17 cellular contexts compared by ENCODE assay signal in the genomic region with DNA sequence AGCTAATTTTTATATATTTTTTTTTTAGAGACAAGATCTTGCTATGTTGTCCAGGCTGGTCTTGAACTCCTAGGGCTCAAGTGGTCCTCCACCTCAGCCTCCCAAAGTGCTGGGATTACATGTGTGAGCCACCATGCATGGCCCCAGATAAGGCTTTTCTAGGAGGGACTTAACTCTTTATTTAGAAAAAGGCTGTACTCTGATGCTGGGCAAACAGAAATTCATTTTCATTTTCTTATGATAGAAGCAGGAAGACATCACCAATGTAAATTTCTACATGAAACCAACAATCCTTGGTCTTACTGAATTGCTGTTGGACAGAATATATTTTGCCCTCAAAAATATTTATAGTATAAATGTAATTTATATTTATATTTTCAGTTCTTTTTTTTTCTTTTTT. TPM values are rescaled to one million over a fixed set of nuclear protein-coding genes. Genes with fewer than 3 reads are reported as not detected.
A peak's percentile ranks its signal among the peaks of the same experiment; 100 is the strongest.
DNase-seq lines count a peak whose midpoint lies in the region; ATAC-seq and TF ChIP-seq lines count a peak whose summit lies in the region.
"Had no signal": no experiment of that assay in that cellular context is flagged by ENCODE, and none has a peak within 500 bp of the region (broad histone marks: within the 10 kb centered on the region; RNA-seq: fewer than 3 reads in every experiment).

No MANE protein-coding gene starts in this region.

- peaks cover 28 to 58% (median 42%) of the 10 kb centered on the region in 4 donors for H3K4me1 Mint-ChIP-seq in CD4-positive, alpha-beta memory T cell
- peaks cover 31% of the 10 kb centered on the region for H3K4me1 Mint-ChIP-seq in activated naive CD8-positive, alpha-beta T cell treated with anti-CD3 and anti-CD28 coated beads for 36 hours
- H3K4me1 Mint-ChIP-seq in MCF 10A (ENCODE audit: insufficient read depth, unreplicated experiment): peaks cover 5% of the 10 kb centered on the region

- H3K36me3 ChIP-seq in BLaER1: peaks cover 25% of the 10 kb centered on the region
- H3K36me3 ChIP-seq in CD4-positive, alpha-beta memory T cell (ENCODE audit: insufficient read depth, low read length): no peaks in the 10 kb centered on the region
- no peaks in the 10 kb centered on the region for H3K36me3 ChIP-seq in MM.1S (replicated peaks; ENCODE audit: insufficient read depth, low read length)
- H3K36me3 ChIP-seq: pancreas had no signal

- DNase-seq in CD4-positive, alpha-beta memory T cell: no peak
- DNase-seq in MM.1S: peak; percentile 31
- DNase-seq in activated naive CD8-positive, alpha-beta T cell treated with anti-CD3 and anti-CD28 coated beads for 36 hours: no peak
- no peak for DNase-seq in MCF 10A (ENCODE audit: unreplicated experiment)
- DNase-seq: AML-193, GF-D8, islet precursor cell, NCI-H187, NCI-H446, pancreas, Right ventricle myocardium superior, T-helper 9 cell, testis had no signal

- TF ChIP-seq CTCF in MM.1S (IDR thresholded peaks at IDR 0.05; ENCODE audit: low read length) (no peak), MCF 10A (IDR thresholded peaks at IDR 0.05; ENCODE audit: unreplicated experiment) (no peak)

- H3K27ac ChIP-seq in BLaER1 (peak overlapping the region; percentile 69), MM.1S (ENCODE audit: low read length) (peak overlapping the region; percentile 85; the same call in 1 of the 2 replicates)
- no peak overlapping the region for H3K27ac ChIP-seq in CD4-positive, alpha-beta memory T cell (ENCODE audit: low read depth, low read length)
- H3K27ac ChIP-seq: pancreas, testis had no signal

- peak overlapping the region; percentile 45; the same call in 1 of the 2 replicates for H3K9ac ChIP-seq in BLaER1
- H3K9ac ChIP-seq in MM.1S (ENCODE audit: low read length): no peak overlapping the region; the same call in 1 of the 2 replicates

- H4K20me1 ChIP-seq in BLaER1 (peaks cover 63% of the 10 kb centered on the region), MM.1S (ENCODE audit: insufficient read depth, low read length) (no peaks in the 10 kb centered on the region)

- intact Hi-C loops in CD4-positive, alpha-beta memory T cell (cut with micrococcal nuclease): loop anchor here (2.0 to 5.0 kb wide), 2 partner anchors 39 to 43 kb away; a partner anchor contains a TSS
- intact Hi-C loops in MCF 10A (cut with micrococcal nuclease): no loop called here

- H3K27me3 Mint-ChIP-seq in CD4-positive, alpha-beta memory T cell: no peaks in the 10 kb centered on the region
- H3K27me3 Mint-ChIP-seq in activated naive CD8-positive, alpha-beta T cell treated with anti-CD3 and anti-CD28 coated beads for 36 hours: no peaks in the 10 kb centered on the region
- no peaks in the 10 kb centered on the region for H3K27me3 Mint-ChIP-seq in MCF 10A (ENCODE audit: insufficient read depth, unreplicated experiment)
- H3K27me3 Mint-ChIP-seq: naive B cell had no signal

- peaks cover 8% of the 10 kb centered on the region; the same call in 1 of the 2 replicates for H3K9me3 ChIP-seq in BLaER1
- H3K9me3 ChIP-seq in CD4-positive, alpha-beta memory T cell (ENCODE audit: control insufficient read depth in 1 of 2, low read length in 2 of 2): no peaks in the 10 kb centered on the region
- no peaks in the 10 kb centered on the region for H3K9me3 ChIP-seq in MM.1S (replicated peaks; ENCODE audit: insufficient read depth, low read length)
- H3K9me3 ChIP-seq: pancreas, testis had no signal

- peak overlapping the region; percentile 78 to 95 (median 88) for H3K27ac Mint-ChIP-seq in CD4-positive, alpha-beta memory T cell
- peak overlapping the region; percentile 86 for H3K27ac Mint-ChIP-seq in activated naive CD8-positive, alpha-beta T cell treated with anti-CD3 and anti-CD28 coated beads for 36 hours
- H3K27ac Mint-ChIP-seq in MCF 10A (ENCODE audit: low read depth, unreplicated experiment): no peak overlapping the region

- H3K4me3 ChIP-seq in BLaER1: 0 out of 2 replicates have a peak overlapping the region, but pooled peaks have one; percentile 42
- no peak overlapping the region for H3K4me3 ChIP-seq in CD4-positive, alpha-beta memory T cell (ENCODE audit: low read length in 2 of 2)
- no peak overlapping the region for H3K4me3 ChIP-seq in MM.1S (ENCODE audit: low read length)
- H3K4me3 ChIP-seq: pancreas, testis had no signal

- H3K4me2 ChIP-seq in BLaER1 (peak overlapping the region; percentile 83), MM.1S (ENCODE audit: low read depth, low read length) (peak overlapping the region; percentile 64; the same call in 1 of the 2 replicates)

- H3F3A ChIP-seq in MM.1S (ENCODE audit: insufficient read depth, low read length): peaks cover 20% of the 10 kb centered on the region

- H3K79me2 ChIP-seq in MM.1S (ENCODE audit: low read length): peaks cover 86% of the 10 kb centered on the region

- peaks cover 4% of the 10 kb centered on the region in 2 donors for H3K36me3 Mint-ChIP-seq in CD4-positive, alpha-beta memory T cell
- peaks cover 10% of the 10 kb centered on the region for H3K36me3 Mint-ChIP-seq in activated naive CD8-positive, alpha-beta T cell treated with anti-CD3 and anti-CD28 coated beads for 36 hours
- H3K36me3 Mint-ChIP-seq in MCF 10A (ENCODE audit: insufficient read depth, unreplicated experiment): peaks cover 16% of the 10 kb centered on the region

- H3K4me1 ChIP-seq in BLaER1 (peaks cover 67% of the 10 kb centered on the region), MM.1S (ENCODE audit: low read length) (peaks cover 13% of the 10 kb centered on the region)
- peaks cover 16% of the 10 kb centered on the region for H3K4me1 ChIP-seq in CD4-positive, alpha-beta memory T cell (ENCODE audit: insufficient read depth, low read length)
- H3K4me1 ChIP-seq: pancreas, testis had no signal

- no peaks in the 10 kb centered on the region for H3K9me3 Mint-ChIP-seq in CD4-positive, alpha-beta memory T cell
- H3K9me3 Mint-ChIP-seq in activated naive CD8-positive, alpha-beta T cell treated with anti-CD3 and anti-CD28 coated beads for 36 hours: no peaks in the 10 kb centered on the region
- H3K9me3 Mint-ChIP-seq in MCF 10A (ENCODE audit: unreplicated experiment): no peaks in the 10 kb centered on the region
- H3K9me3 Mint-ChIP-seq: naive B cell had no signal

- peak overlapping the region in 4 of 8 donors; percentile 36 to 85 (median 62) for H3K4me3 Mint-ChIP-seq in CD4-positive, alpha-beta memory T cell
- H3K4me3 Mint-ChIP-seq in activated naive CD8-positive, alpha-beta T cell treated with anti-CD3 and anti-CD28 coated beads for 36 hours: no peak overlapping the region
- no peak overlapping the region for H3K4me3 Mint-ChIP-seq in MCF 10A (ENCODE audit: unreplicated experiment)

- POLR2A ChIA-PET in CD4-positive, alpha-beta memory T cell (lab: Charles Lee; ENCODE audit: partially characterized antibody): interaction anchor here (0.6 to 2.2 kb wide), 3 partner anchors 8 to 57 kb away, joined by 3 to 8 read pairs (median 4); a partner anchor contains a TSS
- POLR2A ChIA-PET in MCF 10A (lab: Yijun Ruan, JAX): interaction anchor here (0.6 to 1.5 kb wide), 2 partner anchors 42 to 235 kb away, joined by 3 read pairs; a partner anchor contains a TSS

- H3K27me3 ChIP-seq in BLaER1: no peaks in the 10 kb centered on the region
- H3K27me3 ChIP-seq in CD4-positive, alpha-beta memory T cell (ENCODE audit: insufficient read depth, low read length): no peaks in the 10 kb centered on the region
- H3K27me3 ChIP-seq in MM.1S (replicated peaks; ENCODE audit: insufficient read depth, low read length): no peaks in the 10 kb centered on the region
- H3K27me3 ChIP-seq: pancreas, testis had no signal

- no TSS peak for BruUV-seq in MCF 10A (replicated peaks; lab: Mats Ljungman, UMichigan)

- no peak for ATAC-seq in HG03442 (IDR thresholded peaks at IDR 0.05; ENCODE audit: unreplicated experiment)
- ATAC-seq in HG02610 (IDR thresholded peaks at IDR 0.05; ENCODE audit: unreplicated experiment): no peak
- ATAC-seq: pancreas had no signal

- H3K9me2 ChIP-seq in MM.1S (replicated peaks; ENCODE audit: insufficient read depth, low read length): no peaks in the 10 kb centered on the region

- CTCF ChIA-PET in CD4-positive, alpha-beta memory T cell (lab: Charles Lee; ENCODE audit: partially characterized antibody): interaction anchor here (1.0 kb wide), 1 partner anchor 8 kb away, joined by 3 read pairs; no protein-coding TSS in a partner anchor
- CTCF ChIA-PET in MCF 10A (lab: Yijun Ruan, JAX): interaction anchor here (0.5 kb wide), 1 partner anchor 137 kb away, joined by 3 read pairs; no protein-coding TSS in a partner anchor

- no peak overlapping the region for H2AFZ ChIP-seq in MM.1S (ENCODE audit: low read length)

RNA-seq across cellular contexts. Expression of a gene that starts 9.6 kb away (rescaled TPM):
- total RNA-seq in CD4-positive, alpha-beta memory T cell: 10 to 100 TPM; 18.9 to 19.6 TPM
- 1 to 10 TPM; 8.0 to 9.5 TPM for polyA plus RNA-seq in CD4-positive, alpha-beta memory T cell
- total RNA-seq in activated naive CD8-positive, alpha-beta T cell treated with anti-CD3 and anti-CD28 coated beads for 36 hours: 1 to 10 TPM; 8.2 to 9.1 TPM
- 18.6 and 18.8 TPM in 2 replicates for total RNA-seq in MCF 10A (2022)

RNA-seq across cellular contexts. Expression of a gene that starts 42.4 kb away (rescaled TPM):
- total RNA-seq in CD4-positive, alpha-beta memory T cell: 10 to 100 TPM; 39.5 to 43.9 TPM
- polyA plus RNA-seq in CD4-positive, alpha-beta memory T cell: 10 to 100 TPM; 49.8 to 59.3 TPM
- total RNA-seq in activated naive CD8-positive, alpha-beta T cell treated with anti-CD3 and anti-CD28 coated beads for 36 hours: 10 to 100 TPM; 96.7 to 97.8 TPM
- 50.4 and 51.9 TPM in 2 replicates for total RNA-seq in MCF 10A (2022)
